Comparison of ENCODE assay signal across 20 cellular contexts in genomic region chr13:21164631-21165030, GRCh38.
"Had no signal": no experiment of that assay in that cellular context is flagged by ENCODE, and none has a peak within 500 bp of the region (broad histone marks: within the 10 kb centered on the region; RNA-seq: fewer than 3 reads in every experiment).

No MANE protein-coding gene starts in this region.

- H3K9me3 Mint-ChIP-seq: activated B cell treated with CpG ODN at 0.5 μM for 24 hours; activated naive CD4-positive, alpha-beta T cell treated with anti-CD3 and anti-CD28 coated beads, Interleukin-2, amount 50 U/mL, for 72 hours; activated T-cell treated with anti-CD3 and anti-CD28 coated beads, Interleukin-2, amount 50 U/mL, for 72 hours; mesothelial cell of epicardium had no signal

- H3K4me3 ChIP-seq: coronary artery, gastroesophageal sphincter, lower lobe of right lung, ovary had no signal

- H3K27me3 Mint-ChIP-seq: activated B cell treated with CpG ODN at 0.5 μM for 24 hours, T-helper 17 cell had no signal

- H3K27ac Mint-ChIP-seq: activated B cell treated with CpG ODN at 0.5 μM for 24 hours; activated CD8-positive, alpha-beta T cell treated with anti-CD3 and anti-CD28 coated beads, Interleukin-2, amount 10 ng/mL, durations not matched to agents 7 days and 5 days; activated naive CD4-positive, alpha-beta T cell treated with anti-CD3 and anti-CD28 coated beads, Interleukin-2, amount 50 U/mL, for 72 hours; activated T-cell treated with anti-CD3 and anti-CD28 coated beads, Interleukin-2, amount 50 U/mL, for 72 hours; mesothelial cell of epicardium; T-helper 17 cell had no signal

- DNase-seq: activated B cell treated with CpG ODN at 0.5 μM for 24 hours; activated CD4-positive, alpha-beta T cell treated with anti-CD3 and anti-CD28 coated beads for 48 hours; activated CD8-positive, alpha-beta memory T cell treated with anti-CD3 and anti-CD28 coated beads, Interleukin-2, amount 50 U/mL, for 4 hours; activated CD8-positive, alpha-beta T cell treated with anti-CD3 and anti-CD28 coated beads, Interleukin-2, amount 10 ng/mL, durations not matched to agents 7 days and 5 days; activated gamma-delta T cell; activated T-cell treated with anti-CD3 and anti-CD28 coated beads, Interleukin-2, amount 50 U/mL, for 72 hours; amniotic stem cell; central memory CD4-positive, alpha-beta T cell; effector CD4-positive, alpha-beta T cell; left colon; lower lobe of right lung; ovary; stimulated activated naive CD8-positive, alpha-beta T cell treated with anti-CD3 and anti-CD28 coated beads, Interleukin-15, Interleukin-2, amounts not matched to agents 100 U/mL and 50 U/mL, for 24 hours; T-helper 17 cell; trophoblast cell had no signal

- H3K4me1 Mint-ChIP-seq: activated B cell treated with CpG ODN at 0.5 μM for 24 hours, mesothelial cell of epicardium, T-helper 17 cell had no signal

- H3K4me3 Mint-ChIP-seq: activated B cell treated with CpG ODN at 0.5 μM for 24 hours; activated CD8-positive, alpha-beta T cell treated with anti-CD3 and anti-CD28 coated beads, Interleukin-2, amount 10 ng/mL, durations not matched to agents 7 days and 5 days; activated T-cell treated with anti-CD3 and anti-CD28 coated beads, Interleukin-2, amount 50 U/mL, for 72 hours; mesothelial cell of epicardium; T-helper 17 cell had no signal

- ATAC-seq: activated CD8-positive, alpha-beta T cell treated with anti-CD3 and anti-CD28 coated beads, Interleukin-2, amount 10 ng/mL, durations not matched to agents 7 days and 5 days; activated naive CD4-positive, alpha-beta T cell treated with anti-CD3 and anti-CD28 coated beads, Interleukin-2, amount 50 U/mL, for 72 hours; activated T-cell treated with anti-CD3 and anti-CD28 coated beads, Interleukin-2, amount 50 U/mL, for 72 hours; gastroesophageal sphincter; left colon; lower lobe of right lung; sciatic nerve; stimulated activated naive CD8-positive, alpha-beta T cell treated with anti-CD3 and anti-CD28 coated beads, Interleukin-15, Interleukin-2, amounts not matched to agents 100 U/mL and 50 U/mL, for 24 hours; T-helper 17 cell had no signal
